In the genomic region with DNA sequence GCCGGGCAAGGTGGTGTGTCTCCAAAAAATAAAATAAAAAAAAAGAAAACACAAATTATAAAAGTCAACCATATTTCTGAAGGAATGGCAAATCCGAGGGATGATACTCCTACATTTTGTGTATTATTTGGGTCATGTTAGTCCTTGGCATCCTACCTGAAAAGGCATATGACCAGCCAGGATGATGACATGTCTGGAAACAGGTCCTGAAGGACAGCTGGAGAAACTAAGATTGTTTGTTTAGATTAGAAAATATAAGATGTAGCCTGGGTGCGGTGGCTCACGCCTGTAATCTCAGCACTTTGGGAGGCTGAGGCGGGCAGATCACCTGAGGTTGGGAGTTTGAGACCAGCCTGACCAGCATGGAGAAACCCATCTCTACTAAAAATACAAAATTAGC, we compare ENCODE assay signal across 9 cellular contexts.
"Had no signal": no experiment of that assay in that cellular context is flagged by ENCODE, and none has a peak within 500 bp of the region (broad histone marks: within the 10 kb centered on the region; RNA-seq: fewer than 3 reads in every experiment).

No MANE protein-coding gene starts in this region.

- H3K9ac ChIP-seq: GM23248 had no signal

- H3K4me3 Mint-ChIP-seq: HFFc6, IgD-negative memory B cell had no signal

- H3K9me3 ChIP-seq: HAP-1 had no signal

- H3K36me3 Mint-ChIP-seq: IgD-negative memory B cell had no signal

- H3K4me3 ChIP-seq: GM23248, HAP-1 had no signal

- H3K27me3 Mint-ChIP-seq: IgD-negative memory B cell had no signal

- H3K27ac ChIP-seq: GM23248, HL-60 had no signal

- FAIRE-seq: HepG2 had no signal

- H3K27ac Mint-ChIP-seq: HFFc6, IgD-negative memory B cell had no signal

- H3K4me1 ChIP-seq: HAP-1 had no signal

- H3K9me3 Mint-ChIP-seq: HFFc6, IgD-negative memory B cell had no signal

- H2AFZ ChIP-seq: GM23248 had no signal

- ATAC-seq: HCT116, HepG2 had no signal

- DNase-seq: GM23248, GOT3, H7, HFFc6 had no signal

- H3K36me3 ChIP-seq: HAP-1 had no signal
